Comparison of ENCODE assay signal across 8 cellular contexts in genomic region chr11:17504330-17505107, GRCh38. TPM values are rescaled to one million over a fixed set of nuclear protein-coding genes. Genes with fewer than 3 reads are reported as not detected.
DNase-seq lines count a peak whose midpoint lies in the region; ATAC-seq and TF ChIP-seq lines count a peak whose summit lies in the region.

No MANE protein-coding gene starts in this region.

- no peaks in the 10 kb centered on the region; the same call in 1 of the 2 replicates for H3K27me3 ChIP-seq in GM06990 (replicated peaks; ENCODE audit: control insufficient read depth, insufficient read depth, low read length)

- H3K36me3 ChIP-seq in GM06990 (ENCODE audit: control insufficient read depth, insufficient read depth, low read length), result no peaks in the 10 kb centered on the region

- ATAC-seq in HG03095 (IDR thresholded peaks at IDR 0.05; ENCODE audit: unreplicated experiment), result peak; percentile 61
- peak; percentile 71 for ATAC-seq in left colon
- ATAC-seq in HG03108 (IDR thresholded peaks at IDR 0.05; ENCODE audit: unreplicated experiment), result no peak

- intact Hi-C loops in left colon (cut with DNase I, micrococcal nuclease), result loop anchor here (5.0 to 10.0 kb wide), 2 partner anchors 122 to 280 kb away; no protein-coding TSS in a partner anchor

- no peak overlapping the region for H3K27ac ChIP-seq in caudate nucleus (ENCODE audit: low read depth, low read length)

- no peak overlapping the region for H3K4me3 ChIP-seq in GM06990 (replicated peaks; ENCODE audit: low read depth, low read length)

- TF ChIP-seq CTCF in GM06990 (IDR thresholded peaks at IDR 0.05; ENCODE audit: insufficient read depth, low read length, poor library complexity, severe bottlenecking), result peak; percentile 87

- DNase-seq in GM06990 (ENCODE audit: extremely low read depth, insufficient read length) (peak; percentile 59), NCI-H2227 (lab: John Stamatoyannopoulos, UW; ENCODE audit: unreplicated experiment) (peak; percentile 89), caudate nucleus (lab: John Stamatoyannopoulos, UW) (peak in 55 of 61 donors; percentile 15 to 81 (median 51)), left colon (peak; percentile 69 to 89)
- peak; percentile 78 for DNase-seq in activated CD4-positive, CD25-positive, alpha-beta regulatory T cell treated with anti-CD3 and anti-CD28 coated beads, Interleukin-2, amount 50 U/mL, for 72 hours
- peak; percentile 85 for DNase-seq in stimulated activated CD4-positive, alpha-beta T cell treated with anti-CD3 and anti-CD28 coated beads, Interleukin-4, amount 100 ng/mL, for 1 hour

RNA-seq across cellular contexts. Expression of gene ABCC8, which starts 27.9 kb away (rescaled TPM):
- total RNA-seq in left colon, result 1 to 10 TPM; 4.1 to 5.1 TPM

RNA-seq across cellular contexts. Expression of gene USH1C, which starts 39.7 kb away (rescaled TPM):
- 100 to 1,000 TPM; 159 to 181 TPM for total RNA-seq in left colon

RNA-seq across cellular contexts. Expression of gene OTOG, which starts 42.5 kb away (rescaled TPM):
- not detected for total RNA-seq in left colon
